ENCODE assay signal across 1 cellular context in the genomic region with DNA sequence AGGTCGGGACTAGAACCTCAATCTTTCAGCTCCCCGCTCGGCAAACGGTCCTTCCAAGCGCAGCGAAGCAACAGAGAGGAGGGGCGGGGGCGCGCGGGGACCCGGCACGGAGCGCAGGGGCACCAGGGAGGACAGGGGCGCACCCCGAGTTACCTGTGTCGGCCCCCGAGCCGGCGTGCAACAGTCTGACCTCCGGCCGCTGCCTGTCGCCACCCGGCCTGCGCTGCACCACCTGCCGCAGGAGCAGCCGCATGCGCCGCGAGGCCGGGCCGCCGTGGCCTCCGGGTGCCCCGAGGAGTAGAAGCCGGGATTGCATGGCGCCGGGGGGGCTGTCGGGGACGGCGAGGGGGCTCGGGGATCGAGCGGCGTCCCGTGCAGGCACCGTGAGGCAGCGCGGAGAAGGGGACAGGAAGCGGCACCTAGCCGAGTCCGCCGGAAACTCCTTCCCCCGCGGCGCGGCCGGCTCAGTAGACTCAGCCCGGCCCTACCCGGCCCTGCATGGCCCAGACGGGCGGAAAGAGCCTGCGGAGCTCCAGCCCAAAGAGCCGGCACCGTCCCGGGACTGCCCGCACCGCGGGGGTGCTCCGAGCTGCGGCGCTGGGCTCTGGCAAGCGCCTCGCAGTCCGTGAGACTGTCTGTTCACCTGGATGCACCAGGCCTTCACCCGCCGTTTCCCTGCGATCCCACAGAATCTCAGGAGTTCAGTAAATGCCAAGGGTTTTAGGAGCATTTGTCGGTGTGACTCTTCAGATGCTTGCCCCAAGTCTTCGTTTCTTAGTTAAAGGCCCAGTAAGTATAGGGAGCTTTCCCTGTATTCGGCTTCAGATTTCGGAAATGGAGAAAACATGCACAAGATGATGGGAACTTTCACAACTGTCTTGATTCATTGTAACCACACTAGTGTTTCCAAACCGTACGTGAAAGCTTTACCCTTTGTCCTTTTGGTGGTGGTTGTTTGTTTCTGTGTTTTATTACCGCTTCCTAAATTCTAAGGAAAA.
TF ChIP-seq lines count a peak whose summit lies in the region.

A gene (minus strand): TSS at position 410 of the 998 bp plus-strand sequence. CDS start 94 bp downstream, at position 316.

TF ChIP-seq in WTC11, 78 proteins besides CTCF, POLR2A, EP300 and RAD21 (continued from another document):
- TF ChIP-seq, protein P1, sequence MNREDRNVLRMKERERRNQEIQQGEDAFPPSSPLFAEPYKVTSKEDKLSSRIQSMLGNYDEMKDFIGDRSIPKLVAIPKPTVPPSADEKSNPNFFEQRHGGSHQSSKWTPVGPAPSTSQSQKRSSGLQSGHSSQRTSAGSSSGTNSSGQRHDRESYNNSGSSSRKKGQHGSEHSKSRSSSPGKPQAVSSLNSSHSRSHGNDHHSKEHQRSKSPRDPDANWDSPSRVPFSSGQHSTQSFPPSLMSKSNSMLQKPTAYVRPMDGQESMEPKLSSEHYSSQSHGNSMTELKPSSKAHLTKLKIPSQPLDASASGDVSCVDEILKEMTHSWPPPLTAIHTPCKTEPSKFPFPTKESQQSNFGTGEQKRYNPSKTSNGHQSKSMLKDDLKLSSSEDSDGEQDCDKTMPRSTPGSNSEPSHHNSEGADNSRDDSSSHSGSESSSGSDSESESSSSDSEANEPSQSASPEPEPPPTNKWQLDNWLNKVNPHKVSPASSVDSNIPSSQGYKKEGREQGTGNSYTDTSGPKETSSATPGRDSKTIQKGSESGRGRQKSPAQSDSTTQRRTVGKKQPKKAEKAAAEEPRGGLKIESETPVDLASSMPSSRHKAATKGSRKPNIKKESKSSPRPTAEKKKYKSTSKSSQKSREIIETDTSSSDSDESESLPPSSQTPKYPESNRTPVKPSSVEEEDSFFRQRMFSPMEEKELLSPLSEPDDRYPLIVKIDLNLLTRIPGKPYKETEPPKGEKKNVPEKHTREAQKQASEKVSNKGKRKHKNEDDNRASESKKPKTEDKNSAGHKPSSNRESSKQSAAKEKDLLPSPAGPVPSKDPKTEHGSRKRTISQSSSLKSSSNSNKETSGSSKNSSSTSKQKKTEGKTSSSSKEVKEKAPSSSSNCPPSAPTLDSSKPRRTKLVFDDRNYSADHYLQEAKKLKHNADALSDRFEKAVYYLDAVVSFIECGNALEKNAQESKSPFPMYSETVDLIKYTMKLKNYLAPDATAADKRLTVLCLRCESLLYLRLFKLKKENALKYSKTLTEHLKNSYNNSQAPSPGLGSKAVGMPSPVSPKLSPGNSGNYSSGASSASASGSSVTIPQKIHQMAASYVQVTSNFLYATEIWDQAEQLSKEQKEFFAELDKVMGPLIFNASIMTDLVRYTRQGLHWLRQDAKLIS (CRISPR knock-in tag; IDR thresholded peaks at IDR 0.05; ENCODE audit: borderline replicate concordance), result 0 out of 2 replicates have a peak, but pooled peaks have one; percentile 39
- 0 out of 2 replicates have a peak, but pooled peaks have one; percentile 55 for TF ChIP-seq KAT7 (CRISPR knock-in tag; IDR thresholded peaks at IDR 0.05; ENCODE audit: borderline replicate concordance)
- TF ChIP-seq, protein P2, sequence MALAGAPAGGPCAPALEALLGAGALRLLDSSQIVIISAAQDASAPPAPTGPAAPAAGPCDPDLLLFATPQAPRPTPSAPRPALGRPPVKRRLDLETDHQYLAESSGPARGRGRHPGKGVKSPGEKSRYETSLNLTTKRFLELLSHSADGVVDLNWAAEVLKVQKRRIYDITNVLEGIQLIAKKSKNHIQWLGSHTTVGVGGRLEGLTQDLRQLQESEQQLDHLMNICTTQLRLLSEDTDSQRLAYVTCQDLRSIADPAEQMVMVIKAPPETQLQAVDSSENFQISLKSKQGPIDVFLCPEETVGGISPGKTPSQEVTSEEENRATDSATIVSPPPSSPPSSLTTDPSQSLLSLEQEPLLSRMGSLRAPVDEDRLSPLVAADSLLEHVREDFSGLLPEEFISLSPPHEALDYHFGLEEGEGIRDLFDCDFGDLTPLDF (CRISPR knock-in tag; IDR thresholded peaks at IDR 0.05), result no peak
- TF ChIP-seq RORB (CRISPR knock-in tag; IDR thresholded peaks at IDR 0.05), result no peak
- TF ChIP-seq, protein P3, sequence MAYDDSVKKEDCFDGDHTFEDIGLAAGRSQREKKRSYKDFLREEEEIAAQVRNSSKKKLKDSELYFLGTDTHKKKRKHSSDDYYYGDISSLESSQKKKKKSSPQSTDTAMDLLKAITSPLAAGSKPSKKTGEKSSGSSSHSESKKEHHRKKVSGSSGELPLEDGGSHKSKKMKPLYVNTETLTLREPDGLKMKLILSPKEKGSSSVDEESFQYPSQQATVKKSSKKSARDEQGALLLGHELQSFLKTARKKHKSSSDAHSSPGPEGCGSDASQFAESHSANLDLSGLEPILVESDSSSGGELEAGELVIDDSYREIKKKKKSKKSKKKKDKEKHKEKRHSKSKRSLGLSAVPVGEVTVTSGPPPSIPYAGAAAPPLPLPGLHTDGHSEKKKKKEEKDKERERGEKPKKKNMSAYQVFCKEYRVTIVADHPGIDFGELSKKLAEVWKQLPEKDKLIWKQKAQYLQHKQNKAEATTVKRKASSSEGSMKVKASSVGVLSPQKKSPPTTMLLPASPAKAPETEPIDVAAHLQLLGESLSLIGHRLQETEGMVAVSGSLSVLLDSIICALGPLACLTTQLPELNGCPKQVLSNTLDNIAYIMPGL (CRISPR knock-in tag; IDR thresholded peaks at IDR 0.05), result peak; percentile 99
- no peak for TF ChIP-seq HMGA2 (CRISPR knock-in tag; IDR thresholded peaks at IDR 0.05)
- TF ChIP-seq CREM (CRISPR knock-in tag; IDR thresholded peaks at IDR 0.05), result 0 out of 2 replicates have a peak, but pooled peaks have one; percentile 48
- TF ChIP-seq ZNF317 (CRISPR knock-in tag; IDR thresholded peaks at IDR 0.05; ENCODE audit: borderline replicate concordance, low read depth), result peak; percentile 62
- peak; percentile 83; the same call in 1 of the 2 replicates for TF ChIP-seq FOXP1 (CRISPR knock-in tag; IDR thresholded peaks at IDR 0.05; ENCODE audit: borderline replicate concordance)
- TF ChIP-seq FOXK1 (CRISPR knock-in tag; IDR thresholded peaks at IDR 0.05), result peak; percentile 40; the same call in 1 of the 2 replicates
- TF ChIP-seq, protein P4, sequence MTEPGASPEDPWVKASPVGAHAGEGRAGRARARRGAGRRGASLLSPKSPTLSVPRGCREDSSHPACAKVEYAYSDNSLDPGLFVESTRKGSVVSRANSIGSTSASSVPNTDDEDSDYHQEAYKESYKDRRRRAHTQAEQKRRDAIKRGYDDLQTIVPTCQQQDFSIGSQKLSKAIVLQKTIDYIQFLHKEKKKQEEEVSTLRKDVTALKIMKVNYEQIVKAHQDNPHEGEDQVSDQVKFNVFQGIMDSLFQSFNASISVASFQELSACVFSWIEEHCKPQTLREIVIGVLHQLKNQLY (CRISPR knock-in tag; IDR thresholded peaks at IDR 0.05), result 0 out of 2 replicates have a peak, but pooled peaks have one; percentile 69
TF ChIP-seq in WTC11: peak in this region for 22.
